ENCODE assay signal across 8 cellular contexts in the genomic region with DNA sequence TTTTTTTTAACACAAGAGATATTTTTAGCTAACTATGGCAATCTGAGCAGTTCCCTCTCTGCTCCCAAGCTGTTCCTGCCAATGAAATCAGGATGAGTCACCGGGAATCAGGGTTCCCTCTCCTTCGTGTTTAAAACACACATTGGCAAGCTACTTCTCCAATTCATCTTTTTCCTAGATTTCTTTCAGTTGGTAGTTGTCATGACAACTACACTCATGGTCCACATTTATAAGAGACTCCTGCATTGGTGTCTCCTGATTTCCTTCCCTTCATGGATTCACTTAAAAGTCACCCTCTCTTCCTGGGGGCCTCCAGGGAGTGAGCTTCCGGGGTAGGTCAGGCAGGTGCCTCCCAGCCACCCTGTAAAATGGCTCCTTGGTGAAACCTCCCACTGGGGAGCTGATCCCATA.
A peak's percentile ranks its signal among the peaks of the same experiment; 100 is the strongest.
DNase-seq lines count a peak whose midpoint lies in the region; ATAC-seq and TF ChIP-seq lines count a peak whose summit lies in the region.

No MANE protein-coding gene starts in this region.

- no peak for TF ChIP-seq CTCF in HEK293 (tag by site-specific recombination; IDR thresholded peaks at IDR 0.05)
- no peak for TF ChIP-seq CTCF in adrenal gland (IDR thresholded peaks at IDR 0.05)

- H3K4me1 ChIP-seq in HEK293 (ENCODE audit: control insufficient read depth, insufficient read depth, low read length) (peaks cover 4% of the 10 kb centered on the region; the same call in 1 of the 2 replicates), adrenal gland (replicated peaks in 1 of 2) (peaks cover 0 to 13% of the 10 kb centered on the region in 2 donors)

- no peak overlapping the region for H3K4me3 ChIP-seq in HEK293 (ENCODE audit: low read depth, low read length)
- no peak overlapping the region for H3K4me3 ChIP-seq in adrenal gland

- 30 to 39% (median 34%) methylated on average over 3 of the region's 3 CpGs for WGBS in adrenal gland, 4 donors

- CTCF ChIA-PET in HEK293 (lab: Yijun Ruan, JAX): interaction anchor here (1.6 kb wide), 1 partner anchor 356 kb away, joined by 5 read pairs; the partner anchor contains the start of gene LSM11

- H3K27me3 ChIP-seq in adrenal gland: no peaks in the 10 kb centered on the region

- H3K27ac Mint-ChIP-seq in immature natural killer cell: peak overlapping the region; percentile 26 to 97 (median 70)
- peak overlapping the region; percentile 98 for H3K27ac Mint-ChIP-seq in stimulated activated effector memory CD8-positive, alpha-beta T cell treated with anti-CD3 and anti-CD28 coated beads, Interleukin-12 subunit alpha, Interleukin-12 subunit beta, amount 100 ng/mL, for 72 hours

- no peak for TF ChIP-seq POLR2A in adrenal gland (IDR thresholded peaks at IDR 0.05)

- no peak overlapping the region for H3K4me3 Mint-ChIP-seq in immature natural killer cell
- peak overlapping the region; percentile 26 for H3K4me3 Mint-ChIP-seq in stimulated activated effector memory CD8-positive, alpha-beta T cell treated with anti-CD3 and anti-CD28 coated beads, Interleukin-12 subunit alpha, Interleukin-12 subunit beta, amount 100 ng/mL, for 72 hours

- peaks cover 33 to 69% (median 34%) of the 10 kb centered on the region in 3 donors for H3K36me3 Mint-ChIP-seq in immature natural killer cell
- H3K36me3 Mint-ChIP-seq in stimulated activated effector memory CD8-positive, alpha-beta T cell treated with anti-CD3 and anti-CD28 coated beads, Interleukin-12 subunit alpha, Interleukin-12 subunit beta, amount 100 ng/mL, for 72 hours: peaks cover 99% of the 10 kb centered on the region

- no peak overlapping the region for H3K27ac ChIP-seq in HEK293 (ENCODE audit: extremely low read depth, low read depth, low read length)
- H3K27ac ChIP-seq in adrenal gland: peak overlapping the region in 1 of 5 donors; percentile 7

- intact Hi-C loops in adrenal gland (cut with DNase I): no loop called here

- DNase-seq in adrenal gland (peak; percentile 53 to 83 (median 75)), immature natural killer cell (no peak), NCI-H2227 (lab: John Stamatoyannopoulos, UW; ENCODE audit: unreplicated experiment) (no peak), NCI-H146 (lab: John Stamatoyannopoulos, UW) (no peak)
- peak in 1 of 2 donors; percentile 38 for DNase-seq in stimulated activated effector memory CD8-positive, alpha-beta T cell treated with anti-CD3 and anti-CD28 coated beads, Interleukin-12 subunit alpha, Interleukin-12 subunit beta, amount 100 ng/mL, for 72 hours (ENCODE audit: low spot score in 2 of 2)

- ATAC-seq in stimulated activated effector memory CD8-positive, alpha-beta T cell treated with anti-CD3 and anti-CD28 coated beads, Interleukin-12 subunit alpha, Interleukin-12 subunit beta, amount 100 ng/mL, for 72 hours: no peak
- ATAC-seq in HG02840 (IDR thresholded peaks at IDR 0.05; ENCODE audit: low FRiP score, unreplicated experiment) (no peak), HG03457 (IDR thresholded peaks at IDR 0.05; ENCODE audit: unreplicated experiment) (no peak)

- H3K9me3 ChIP-seq in HEK293 (ENCODE audit: control insufficient read depth, insufficient read depth, low read depth, low read length) (no peaks in the 10 kb centered on the region), adrenal gland (replicated peaks in 1 of 3) (no peaks in the 10 kb centered on the region)

- H3K36me3 ChIP-seq in HEK293 (ENCODE audit: control insufficient read depth in 2 of 2, insufficient read depth in 1 of 2, low read length in 2 of 2) (peaks cover 11 to 84% of the 10 kb centered on the region in 2 experiments), adrenal gland (replicated peaks in 1 of 2) (no peaks in the 10 kb centered on the region)

- H3K27me3 Mint-ChIP-seq in immature natural killer cell (ENCODE audit: low read depth in 3 of 3): peaks cover 0 to 8% (median 3%) of the 10 kb centered on the region in 3 donors

- peaks cover 0 to 23% of the 10 kb centered on the region in 2 donors for H3K4me1 Mint-ChIP-seq in immature natural killer cell
- peaks cover 49% of the 10 kb centered on the region for H3K4me1 Mint-ChIP-seq in stimulated activated effector memory CD8-positive, alpha-beta T cell treated with anti-CD3 and anti-CD28 coated beads, Interleukin-12 subunit alpha, Interleukin-12 subunit beta, amount 100 ng/mL, for 72 hours

- POLR2A ChIA-PET in HEK293 (lab: Yijun Ruan, JAX): interaction anchor here (0.6 kb wide), 1 partner anchor 181 kb away, joined by 3 read pairs; no protein-coding TSS in a partner anchor

- no peaks in the 10 kb centered on the region for H3K9me3 Mint-ChIP-seq in immature natural killer cell
- H3K9me3 Mint-ChIP-seq in stimulated activated effector memory CD8-positive, alpha-beta T cell treated with anti-CD3 and anti-CD28 coated beads, Interleukin-12 subunit alpha, Interleukin-12 subunit beta, amount 100 ng/mL, for 72 hours: no peaks in the 10 kb centered on the region

TF ChIP-seq in HEK293, 187 proteins besides CTCF, POLR2A, EP300 and RAD21:
- TF ChIP-seq ZNF664 (tag by site-specific recombination; IDR thresholded peaks at IDR 0.05) (no peak), ZNF2 (tag by site-specific recombination; IDR thresholded peaks at IDR 0.05) (no peak), HOXA7 (CRISPR knock-in tag; IDR thresholded peaks at IDR 0.05; ENCODE audit: borderline replicate concordance) (no peak), ZNF121 (tag by site-specific recombination; IDR thresholded peaks at IDR 0.05) (no peak), HOXC10 (CRISPR knock-in tag; IDR thresholded peaks at IDR 0.05) (no peak), YY1 (tag by site-specific recombination; IDR thresholded peaks at IDR 0.05) (no peak), GLIS1 (tag by site-specific recombination; IDR thresholded peaks at IDR 0.05) (peak; percentile 26; the same call in 1 of the 2 replicates), GFI1B (tag by site-specific recombination; IDR thresholded peaks at IDR 0.05) (peak; percentile 20; the same call in 1 of the 2 replicates)
- TF ChIP-seq, protein P1, sequence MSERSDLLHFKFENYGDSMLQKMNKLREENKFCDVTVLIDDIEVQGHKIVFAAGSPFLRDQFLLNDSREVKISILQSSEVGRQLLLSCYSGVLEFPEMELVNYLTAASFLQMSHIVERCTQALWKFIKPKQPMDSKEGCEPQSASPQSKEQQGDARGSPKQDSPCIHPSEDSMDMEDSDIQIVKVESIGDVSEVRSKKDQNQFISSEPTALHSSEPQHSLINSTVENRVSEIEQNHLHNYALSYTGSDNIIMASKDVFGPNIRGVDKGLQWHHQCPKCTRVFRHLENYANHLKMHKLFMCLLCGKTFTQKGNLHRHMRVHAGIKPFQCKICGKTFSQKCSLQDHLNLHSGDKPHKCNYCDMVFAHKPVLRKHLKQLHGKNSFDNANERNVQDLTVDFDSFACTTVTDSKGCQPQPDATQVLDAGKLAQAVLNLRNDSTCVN (tag by site-specific recombination; optimal IDR thresholded peaks at IDR 0.05): no peak

Comparison
In these comparisons a context has a peak if more than half of its experiments do, and no peak if none do; other contexts are left out.
1. DNase-seq: peak in adrenal gland (7 of 7); none in immature natural killer cell (0 of 3), NCI-H2227 (single experiment) and NCI-H146 (single experiment).